ENCODE assay signal across 22 cellular contexts in the genomic region with DNA sequence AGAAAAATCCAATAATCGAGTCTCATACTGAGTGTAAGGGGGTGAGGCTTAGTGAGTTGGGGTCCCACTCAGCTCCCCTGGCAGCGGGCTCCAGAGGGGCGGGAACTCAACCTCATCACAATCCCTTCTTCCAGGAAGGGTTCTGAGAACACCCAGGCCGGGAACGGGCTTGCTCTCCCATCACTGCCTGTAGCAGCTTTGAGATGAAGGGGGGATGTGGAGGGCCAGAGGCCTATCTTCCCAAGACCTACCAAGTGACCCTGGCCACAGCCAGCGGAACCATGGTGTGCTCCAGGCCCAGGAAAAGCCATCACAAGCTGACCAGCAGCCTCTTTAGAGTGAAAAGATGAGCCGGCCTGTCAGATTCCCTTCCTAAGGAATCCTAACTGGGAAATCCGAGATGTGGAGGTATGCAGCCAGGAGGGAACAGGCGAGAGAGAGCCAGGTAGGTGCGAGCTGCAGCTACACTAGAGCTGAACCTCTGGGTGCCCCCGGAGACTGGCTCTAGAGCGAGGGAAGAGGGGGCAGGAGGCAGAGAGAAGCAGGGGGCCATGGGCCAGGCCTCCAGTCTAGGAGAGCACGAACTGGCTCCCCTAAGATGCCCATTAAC. TPM values are rescaled to one million over a fixed set of nuclear protein-coding genes. Genes with fewer than 3 reads are reported as not detected.
"Had no signal": no experiment of that assay in that cellular context is flagged by ENCODE, and none has a peak within 500 bp of the region (broad histone marks: within the 10 kb centered on the region; RNA-seq: fewer than 3 reads in every experiment).

No MANE protein-coding gene starts in this region.

- H3K9me3 ChIP-seq: sigmoid colon, tibial artery, uterus had no signal

- H3K9me3 Mint-ChIP-seq: activated naive CD8-positive, alpha-beta T cell treated with anti-CD3 and anti-CD28 coated beads for 36 hours; activated T-cell treated with anti-CD3 and anti-CD28 coated beads, Interleukin-2, amount 50 U/mL, for 72 hours; effector memory CD8-positive, alpha-beta T cell; nephron progenitor cell; stimulated activated naive B cell treated with anti-CD40 and anti-IgM and Interleukin-4, amounts not matched to agents 10 μg/mL and 1 μg/mL and 100 μg/mL, for 72 hours had no signal

- H3K27me3 ChIP-seq: foreskin keratinocyte had no signal

- H3K4me3 ChIP-seq: lung, sigmoid colon, tibial artery, uterus had no signal

- H3K4me3 Mint-ChIP-seq: activated naive CD8-positive, alpha-beta T cell treated with anti-CD3 and anti-CD28 coated beads for 36 hours; activated T-cell treated with anti-CD3 and anti-CD28 coated beads, Interleukin-2, amount 50 U/mL, for 72 hours; effector memory CD8-positive, alpha-beta T cell; nephron progenitor cell; stimulated activated naive B cell treated with anti-CD40 and anti-IgM and Interleukin-4, amounts not matched to agents 10 μg/mL and 1 μg/mL and 100 μg/mL, for 72 hours had no signal

- H3K36me3 ChIP-seq: sigmoid colon, tibial artery, uterus had no signal

- H3K36me3 Mint-ChIP-seq: activated naive CD8-positive, alpha-beta T cell treated with anti-CD3 and anti-CD28 coated beads for 36 hours; stimulated activated naive B cell treated with anti-CD40 and anti-IgM and Interleukin-4, amounts not matched to agents 10 μg/mL and 1 μg/mL and 100 μg/mL, for 72 hours had no signal

- ATAC-seq: activated T-cell treated with anti-CD3 and anti-CD28 coated beads, Interleukin-2, amount 50 U/mL, for 72 hours; effector memory CD8-positive, alpha-beta T cell; foreskin keratinocyte; left colon; stimulated activated naive B cell treated with anti-CD40 and anti-IgM and Interleukin-4, amounts not matched to agents 10 μg/mL and 1 μg/mL and 100 μg/mL, for 72 hours had no signal

- DNase-seq: activated CD4-positive, alpha-beta T cell treated with anti-CD3 and anti-CD28 coated beads for 1 hour; activated gamma-delta T cell treated with Interleukin-2 at 50 U/mL for 16 hours; activated naive CD8-positive, alpha-beta T cell treated with anti-CD3 and anti-CD28 coated beads for 36 hours; activated T-cell treated with anti-CD3 and anti-CD28 coated beads, Interleukin-2, amount 50 U/mL, for 72 hours; amniotic stem cell; effector memory CD8-positive, alpha-beta T cell; foreskin keratinocyte; hippocampal formation; left colon; nephron progenitor cell; sigmoid colon; stimulated activated naive B cell treated with anti-CD40 and anti-IgM and Interleukin-4, amounts not matched to agents 10 μg/mL and 1 μg/mL and 100 μg/mL, for 72 hours; SW 1271; T-helper 2 cell; tibial artery; uterus had no signal

- H3K27ac ChIP-seq: epithelial cell of prostate, foreskin keratinocyte, tibial artery, uterus had no signal

- H3K4me1 ChIP-seq: foreskin keratinocyte had no signal

- H3K27ac Mint-ChIP-seq: activated naive CD8-positive, alpha-beta T cell treated with anti-CD3 and anti-CD28 coated beads for 36 hours; activated T-cell treated with anti-CD3 and anti-CD28 coated beads, Interleukin-2, amount 50 U/mL, for 72 hours; effector memory CD8-positive, alpha-beta T cell; nephron progenitor cell; stimulated activated naive B cell treated with anti-CD40 and anti-IgM and Interleukin-4, amounts not matched to agents 10 μg/mL and 1 μg/mL and 100 μg/mL, for 72 hours had no signal

RNA-seq across cellular contexts. Expression of gene GRAMD2A, which starts 18.5 kb away (rescaled TPM):
- total RNA-seq: activated CD8-positive, alpha-beta memory T cell treated with anti-CD3 and anti-CD28 coated beads for 36 hours; activated naive CD8-positive, alpha-beta T cell treated with anti-CD3 and anti-CD28 coated beads for 36 hours; cardiac septum; myocyte; osteocyte had no signal
